11 cellular contexts compared by ENCODE assay signal in genomic region chr3:192122832-192123594, GRCh38.
DNase-seq lines count a peak whose midpoint lies in the region; ATAC-seq, FAIRE-seq and TF ChIP-seq lines count a peak whose summit lies in the region.
"Had no signal": no experiment of that assay in that cellular context is flagged by ENCODE, and none has a peak within 500 bp of the region (broad histone marks: within the 10 kb centered on the region; RNA-seq: fewer than 3 reads in every experiment).

No MANE protein-coding gene starts in this region.

- FAIRE-seq in GM12891 (lab: Jason Lieb, UNC) (peak; percentile 88), RCC 7860 (lab: Jason Lieb, UNC) (peak; percentile 49)

- DNase-seq in GM12891 (ENCODE audit: insufficient read length, low spot score) (no peak), RCC 7860 (ENCODE audit: low spot score) (peak; percentile 54), gastrocnemius medialis (no peak), NCI-H146 (lab: John Stamatoyannopoulos, UW) (no peak), NCI-H2196 treated with DMSO at 0.1 percent for 48 hours (lab: John Stamatoyannopoulos, UW; ENCODE audit: unreplicated experiment) (no peak)
- DNase-seq in activated CD8-positive, alpha-beta memory T cell treated with anti-CD3 and anti-CD28 coated beads, Interleukin-2, amount 50 U/mL, for 4 hours: no peak
- DNase-seq: NCI-H1105, T-helper 9 cell had no signal

- ATAC-seq in GM19468 (IDR thresholded peaks at IDR 0.05; ENCODE audit: extremely low read depth, unreplicated experiment) (peak; percentile 40), HG03045 (IDR thresholded peaks at IDR 0.05; ENCODE audit: unreplicated experiment) (peak; percentile 87), gastrocnemius medialis (no peak)

- no peak for TF ChIP-seq POLR2A in GM12891 (IDR thresholded peaks at IDR 0.05; ENCODE audit: low read depth, low read length)
- TF ChIP-seq POLR2A in gastrocnemius medialis (IDR thresholded peaks at IDR 0.05): no peak

- intact Hi-C loops in gastrocnemius medialis (cut with DNase I; ENCODE audit: low total_unique reads): no loop called here

- H3K27ac ChIP-seq in gastrocnemius medialis: no peak overlapping the region
- H3K27ac ChIP-seq: BLaER1 had no signal

- TF ChIP-seq CTCF in gastrocnemius medialis (IDR thresholded peaks at IDR 0.05 in 4 of 5, conservative IDR thresholded peaks at IDR 0.05 in 1 of 5): no peak

- no peaks in the 10 kb centered on the region for H3K27me3 ChIP-seq in gastrocnemius medialis
- H3K27me3 ChIP-seq: BLaER1 had no signal

- no peaks in the 10 kb centered on the region for H3K36me3 ChIP-seq in gastrocnemius medialis
- H3K36me3 ChIP-seq: BLaER1 had no signal

- H3K9me3 ChIP-seq in gastrocnemius medialis: no peaks in the 10 kb centered on the region
- H3K9me3 ChIP-seq: BLaER1 had no signal

- H3K4me3 ChIP-seq in gastrocnemius medialis: no peak overlapping the region
- H3K4me3 ChIP-seq: BLaER1 had no signal

- no peaks in the 10 kb centered on the region for H3K4me1 ChIP-seq in gastrocnemius medialis
- H3K4me1 ChIP-seq: BLaER1 had no signal

- in situ Hi-C loops in gastrocnemius medialis (cut with MboI; ENCODE audit: low sequenced_read_pairs in 4 of 4): no loop called here

TF ChIP-seq in GM12891, 5 proteins besides CTCF, POLR2A, EP300 and RAD21:
- peak; percentile 64 for TF ChIP-seq SPI1 (IDR thresholded peaks at IDR 0.05; ENCODE audit: low read depth, low read length)
- no peak for TF ChIP-seq PAX5 (IDR thresholded peaks at IDR 0.05; ENCODE audit: insufficient read depth, low read length, severe bottlenecking)

Comparison
In these comparisons a context has a peak if more than half of its experiments do, and no peak if none do; other contexts are left out.
1. ATAC-seq: peak in GM19468 (single experiment) and HG03045 (single experiment); none in gastrocnemius medialis (0 of 2).